ENCODE assay signal across 9 cellular contexts in the genomic region with DNA sequence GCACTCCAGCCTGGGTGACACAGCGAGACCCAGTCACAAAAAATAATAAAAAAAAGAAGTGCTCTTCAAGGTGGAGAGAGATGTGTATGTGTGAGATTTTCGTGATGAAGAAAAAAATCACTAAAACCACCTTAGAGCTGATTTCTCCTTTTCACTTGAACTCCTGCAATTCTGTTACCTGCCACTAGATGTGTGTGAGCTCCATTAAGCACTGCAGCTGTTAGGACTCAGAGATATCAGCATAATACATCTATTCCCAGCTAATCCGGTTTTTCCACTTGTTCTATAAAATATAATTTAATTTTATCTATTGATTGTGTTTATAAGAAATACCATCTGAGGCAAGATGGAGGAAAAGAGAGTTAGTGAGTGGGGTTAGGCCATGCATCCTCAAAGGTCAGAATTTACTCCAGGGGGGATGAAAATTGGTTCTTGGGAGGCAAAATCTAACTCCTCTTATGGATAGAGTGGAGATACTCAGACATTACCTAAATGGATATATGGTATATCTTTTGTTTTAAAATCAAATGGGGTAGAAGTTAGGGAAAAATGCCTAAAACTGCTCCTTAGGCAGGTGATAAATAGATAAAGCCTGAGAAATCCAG.
DNase-seq lines count a peak whose midpoint lies in the region; ATAC-seq and TF ChIP-seq lines count a peak whose summit lies in the region.
"Had no signal": no experiment of that assay in that cellular context is flagged by ENCODE, and none has a peak within 500 bp of the region (broad histone marks: within the 10 kb centered on the region; RNA-seq: fewer than 3 reads in every experiment).

No MANE protein-coding gene starts in this region.

- H3K27ac ChIP-seq in SU-DHL-6 (ENCODE audit: low read depth, low read length), result no peak overlapping the region
- H3K27ac ChIP-seq in hepatocyte, result no peak overlapping the region
- no peak overlapping the region for H3K27ac ChIP-seq in upper lobe of right lung

- intact Hi-C loops in upper lobe of right lung (cut with DNase I), result no loop called here

- no peaks in the 10 kb centered on the region for H3F3A ChIP-seq in SU-DHL-6 (ENCODE audit: insufficient read depth)

- ATAC-seq in GM18907 (IDR thresholded peaks at IDR 0.05; ENCODE audit: unreplicated experiment), result peak; percentile 63
- peak; percentile 57 for ATAC-seq in upper lobe of right lung
- ATAC-seq: naive thymus-derived CD4-positive, alpha-beta T cell had no signal

- H3K79me2 ChIP-seq in SU-DHL-6 (ENCODE audit: insufficient read depth, low read length) (no peaks in the 10 kb centered on the region), hepatocyte (no peaks in the 10 kb centered on the region)

- no peaks in the 10 kb centered on the region for H4K20me1 ChIP-seq in SU-DHL-6 (ENCODE audit: low read depth, low read length)
- H4K20me1 ChIP-seq in hepatocyte (ENCODE audit: insufficient read depth, poor library complexity, severe bottlenecking), result no peaks in the 10 kb centered on the region

- DNase-seq in COLO668 (lab: John Stamatoyannopoulos, UW; ENCODE audit: unreplicated experiment) (peak; percentile 0), hepatocyte (ENCODE audit: low spot score) (peak; percentile 56), upper lobe of right lung (no peak), 8988T (no peak)
- peak; percentile 19 for DNase-seq in Jurkat, Clone E6-1 (ENCODE audit: low read depth, low spot score)
- no peak for DNase-seq in stimulated activated CD4-positive, alpha-beta T cell treated with anti-CD3 and anti-CD28 coated beads, Interleukin-15, amount 100 ng/mL, for 24 hours

- no peak overlapping the region for H3K4me3 ChIP-seq in Jurkat, Clone E6-1 (ENCODE audit: low read length)
- H3K4me3 ChIP-seq in SU-DHL-6 (ENCODE audit: insufficient read depth, low read length, poor library complexity, severe bottlenecking), result no peak overlapping the region
- H3K4me3 ChIP-seq in hepatocyte, result no peak overlapping the region
- H3K4me3 ChIP-seq in upper lobe of right lung, result no peak overlapping the region

- H3K4me1 ChIP-seq in hepatocyte (ENCODE audit: insufficient read depth) (no peaks in the 10 kb centered on the region), upper lobe of right lung (no peaks in the 10 kb centered on the region)

- no peaks in the 10 kb centered on the region for H3K9me2 ChIP-seq in SU-DHL-6 (replicated peaks; ENCODE audit: insufficient read depth, low read length)
- H3K9me2 ChIP-seq in hepatocyte (replicated peaks; ENCODE audit: insufficient read depth), result no peaks in the 10 kb centered on the region

- 26% methylated on average over 3 of the region's 3 CpGs for WGBS in hepatocyte (ENCODE audit: low lambda C conversion rate, missing lambda C conversion rate)

- H3K27me3 ChIP-seq in SU-DHL-6 (ENCODE audit: low read length) (no peaks in the 10 kb centered on the region), hepatocyte (peaks cover 23% of the 10 kb centered on the region), upper lobe of right lung (peaks cover 5% of the 10 kb centered on the region)

- H3K4me2 ChIP-seq in SU-DHL-6 (ENCODE audit: low read depth, low read length, poor library complexity, severe bottlenecking) (no peak overlapping the region), hepatocyte (no peak overlapping the region)

- no peak overlapping the region for H2AFZ ChIP-seq in SU-DHL-6 (ENCODE audit: low read depth, low read length, severe bottlenecking)
- H2AFZ ChIP-seq in hepatocyte, result no peak overlapping the region

- peak; percentile 32 for TF ChIP-seq CTCF in SU-DHL-6 (IDR thresholded peaks at IDR 0.05; ENCODE audit: insufficient read depth, low read length, poor library complexity, severe bottlenecking)
- peak; percentile 65 for TF ChIP-seq CTCF in hepatocyte (IDR thresholded peaks at IDR 0.05; ENCODE audit: poor library complexity)
- peak; percentile 74 for TF ChIP-seq CTCF in upper lobe of right lung (IDR thresholded peaks at IDR 0.05)

- H3K9ac ChIP-seq in SU-DHL-6 (ENCODE audit: low read length), result no peak overlapping the region

- H3K36me3 ChIP-seq in SU-DHL-6 (ENCODE audit: low read length), result no peaks in the 10 kb centered on the region
- H3K36me3 ChIP-seq in hepatocyte (replicated peaks; ENCODE audit: insufficient read depth, low read depth), result no peaks in the 10 kb centered on the region
- H3K36me3 ChIP-seq in upper lobe of right lung, result no peaks in the 10 kb centered on the region

- H3K9me3 ChIP-seq in SU-DHL-6 (ENCODE audit: insufficient read depth, low read length) (no peaks in the 10 kb centered on the region), hepatocyte (ENCODE audit: low read depth) (no peaks in the 10 kb centered on the region), upper lobe of right lung (no peaks in the 10 kb centered on the region)

Comparison
In these comparisons a context has a peak if more than half of its experiments do, and no peak if none do; other contexts are left out.
1. DNase-seq: peak in COLO668 (single experiment), Jurkat, Clone E6-1 (single experiment) and hepatocyte (single experiment); none in upper lobe of right lung (single experiment), stimulated activated CD4-positive, alpha-beta T cell treated with anti-CD3 and anti-CD28 coated beads, Interleukin-15, amount 100 ng/mL, for 24 hours (single experiment) and 8988T (single experiment).
2. Peak in every context shown above with its lines, with median percentiles within 50 percentile points of each other: CTCF ChIP-seq.